ENCODE assay signal across 15 cellular contexts in the genomic region with DNA sequence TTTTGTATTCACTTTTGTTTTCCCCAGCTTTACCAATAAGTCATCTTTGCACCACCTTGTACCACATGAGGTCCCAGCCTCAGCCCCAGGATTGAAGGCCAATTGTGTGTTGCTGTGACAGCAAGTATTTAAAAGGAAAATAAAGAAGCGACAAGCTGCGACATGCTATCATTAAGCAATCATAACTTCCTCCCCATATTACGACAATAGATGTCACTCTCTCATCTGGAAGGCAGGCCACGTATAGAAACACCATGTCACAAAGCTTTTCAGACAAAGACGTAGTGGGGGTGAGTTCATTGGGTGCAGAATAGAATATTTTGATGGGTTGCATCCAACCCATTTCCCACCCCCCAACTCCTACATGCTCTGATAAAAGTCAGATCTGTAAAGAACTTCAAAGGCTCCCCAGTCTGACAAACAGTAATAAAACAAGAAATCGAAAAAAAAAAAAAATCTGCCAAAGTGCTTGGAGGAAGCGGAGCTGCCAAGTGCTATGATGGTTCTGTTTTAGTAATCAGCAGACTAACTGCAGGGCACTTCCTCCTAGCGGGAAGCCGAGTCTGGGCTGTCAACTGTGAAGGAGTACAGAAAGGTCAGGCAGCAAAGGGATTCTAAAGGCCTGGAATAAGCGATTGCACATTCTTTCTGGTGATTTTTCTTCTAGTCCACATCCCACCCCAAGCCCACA.
DNase-seq lines count a peak whose midpoint lies in the region; ATAC-seq and TF ChIP-seq lines count a peak whose summit lies in the region.
"Had no signal": no experiment of that assay in that cellular context is flagged by ENCODE, and none has a peak within 500 bp of the region (broad histone marks: within the 10 kb centered on the region; RNA-seq: fewer than 3 reads in every experiment).

No MANE protein-coding gene starts in this region.

- H3K4me3 Mint-ChIP-seq in H9 (peak overlapping the region in 1 of 2 experiments; percentile 52; a peak in 2 of 5 replicates), osteocyte (ENCODE audit: unreplicated experiment) (no peak overlapping the region)
- H3K4me3 Mint-ChIP-seq: activated T-cell treated with anti-CD3 and anti-CD28 coated beads, Interleukin-2, amount 50 U/mL, for 24 hours; dendritic cell treated with granulocyte-macrophage colony-stimulating factor and Interleukin-4, amounts not matched to agents 40 ng/mL and 50 ng/mL, for 4 days had no signal

- H3K79me2 ChIP-seq in H9 (ENCODE audit: insufficient read depth, low read length), result no peaks in the 10 kb centered on the region

- no peak overlapping the region for H2BK15ac ChIP-seq in H9 (ENCODE audit: low read depth, low read length)

- H3K9me3 Mint-ChIP-seq in H9 (peaks cover 0 to 7% of the 10 kb centered on the region in 2 experiments; a peak in 4 of 5 replicates), osteocyte (ENCODE audit: unreplicated experiment) (peaks cover 4% of the 10 kb centered on the region)
- H3K9me3 Mint-ChIP-seq: activated T-cell treated with anti-CD3 and anti-CD28 coated beads, Interleukin-2, amount 50 U/mL, for 24 hours; dendritic cell treated with granulocyte-macrophage colony-stimulating factor and Interleukin-4, amounts not matched to agents 40 ng/mL and 50 ng/mL, for 4 days had no signal

- no peak overlapping the region for H3K23ac ChIP-seq in H9 (ENCODE audit: insufficient read length, low read depth, low read length)

- no peak overlapping the region for H4K8ac ChIP-seq in H9 (replicated peaks; ENCODE audit: insufficient read length, low read depth, low read length)

- no peak overlapping the region for H2AFZ ChIP-seq in H9 (ENCODE audit: low read length)

- no peaks in the 10 kb centered on the region for H4K20me1 ChIP-seq in H9 (ENCODE audit: control insufficient read depth, insufficient read depth, insufficient read length)

- H3K36me3 Mint-ChIP-seq in H9 (ENCODE audit: insufficient read depth in 1 of 3, low read depth in 3 of 3) (peaks cover 0 to 4% (median 2%) of the 10 kb centered on the region in 3 experiments; a peak in 4 of 7 replicates), osteocyte (ENCODE audit: unreplicated experiment) (no peaks in the 10 kb centered on the region)

- no peaks in the 10 kb centered on the region for H3K27me3 ChIP-seq in H9 (ENCODE audit: insufficient read depth, low read length)
- no peaks in the 10 kb centered on the region for H3K27me3 ChIP-seq in cardiac muscle cell
- H3K27me3 ChIP-seq: vagina had no signal

- no peaks in the 10 kb centered on the region for H3K9me3 ChIP-seq in H9 (ENCODE audit: control insufficient read depth, low read depth, low read length)
- no peaks in the 10 kb centered on the region for H3K9me3 ChIP-seq in cardiac muscle cell (ENCODE audit: low read depth)
- H3K9me3 ChIP-seq: vagina had no signal

- H2BK5ac ChIP-seq in H9 (ENCODE audit: insufficient read length, low read length), result no peak overlapping the region

- no peak overlapping the region for H3K18ac ChIP-seq in H9 (ENCODE audit: insufficient read length, low read depth, low read length)

- no peak overlapping the region for H3K14ac ChIP-seq in H9 (ENCODE audit: insufficient read depth, low read length)

- H3K4me1 Mint-ChIP-seq in H9 (peaks cover 25 to 31% of the 10 kb centered on the region in 2 experiments), osteocyte (ENCODE audit: unreplicated experiment) (peaks cover 14% of the 10 kb centered on the region)

- H2BK120ac ChIP-seq in H9 (ENCODE audit: low read depth, low read length, poor library complexity, severe bottlenecking), result no peak overlapping the region

- H3K27ac Mint-ChIP-seq in H9, result peak overlapping the region in 2 of 3 experiments; percentile 65 to 91; a peak in 4 of 7 replicates
- peak overlapping the region; percentile 47 for H3K27ac Mint-ChIP-seq in osteocyte (ENCODE audit: unreplicated experiment)
- H3K27ac Mint-ChIP-seq: activated T-cell treated with anti-CD3 and anti-CD28 coated beads, Interleukin-2, amount 50 U/mL, for 24 hours; dendritic cell treated with granulocyte-macrophage colony-stimulating factor and Interleukin-4, amounts not matched to agents 40 ng/mL and 50 ng/mL, for 4 days had no signal

- H3K23me2 ChIP-seq in H9 (ENCODE audit: insufficient read length, low read depth, low read length, poor library complexity, severe bottlenecking), result no peaks in the 10 kb centered on the region

- no peaks in the 10 kb centered on the region for H3K79me1 ChIP-seq in H9 (ENCODE audit: insufficient read depth, low read depth, low read length, poor library complexity, severe bottlenecking)

- H3K27ac ChIP-seq in H9 (ENCODE audit: insufficient read length, low read depth, low read length) (no peak overlapping the region), cardiac muscle cell (peak overlapping the region; percentile 62)
- H3K27ac ChIP-seq: SK-N-MC, vagina had no signal

- DNase-seq in H9, result peak; percentile 56
- peak; percentile 24 for DNase-seq in SIG-M5 (lab: John Stamatoyannopoulos, UW)
- DNase-seq in cardiac muscle cell (ENCODE audit: low read depth in 1 of 2, low spot score in 1 of 2), result peak; percentile 6 to 56
- DNase-seq in osteocyte (ENCODE audit: extremely low spot score, unreplicated experiment), result no peak
- no peak for DNase-seq in NCI-H446 treated with DMSO at 0.1 percent for 48 hours (lab: John Stamatoyannopoulos, UW)
- no peak for DNase-seq in GOT3 (lab: John Stamatoyannopoulos, UW)
- DNase-seq: activated T-cell treated with anti-CD3 and anti-CD28 coated beads, Interleukin-2, amount 50 U/mL, for 24 hours; DMS79; hippocampal formation; NCI-H187 treated with DMSO at 0.1 percent for 48 hours had no signal

- ATAC-seq in GM18870 (IDR thresholded peaks at IDR 0.05; ENCODE audit: unreplicated experiment) (no peak), HG03175 (IDR thresholded peaks at IDR 0.05; ENCODE audit: unreplicated experiment) (no peak)

- no peak overlapping the region for H3K56ac ChIP-seq in H9 (ENCODE audit: insufficient read length, low read depth, low read length)

- H3K27me3 Mint-ChIP-seq in H9 (ENCODE audit: low read depth) (no peaks in the 10 kb centered on the region), osteocyte (ENCODE audit: unreplicated experiment) (peaks cover 8% of the 10 kb centered on the region)
- H3K27me3 Mint-ChIP-seq: dendritic cell treated with granulocyte-macrophage colony-stimulating factor and Interleukin-4, amounts not matched to agents 40 ng/mL and 50 ng/mL, for 4 days had no signal

- no peak overlapping the region for H4K5ac ChIP-seq in H9 (ENCODE audit: insufficient read length, low read depth, low read length)

- TF ChIP-seq CTCF in H9 (conservative IDR thresholded peaks at IDR 0.05) (no peak), cardiac muscle cell (IDR thresholded peaks at IDR 0.05; ENCODE audit: low read depth, low read length) (no peak), osteocyte (IDR thresholded peaks at IDR 0.05) (no peak)

- no peak overlapping the region for H3T11ph ChIP-seq in H9 (ENCODE audit: low read length)

- no peak overlapping the region for H3K4me3 ChIP-seq in cardiac muscle cell
- H3K4me3 ChIP-seq: SK-N-MC, vagina had no signal

- H3K4me1 ChIP-seq in H9 (ENCODE audit: insufficient read depth, low read length) (peaks cover 5% of the 10 kb centered on the region; the same call in 1 of the 2 replicates), cardiac muscle cell (ENCODE audit: low read depth) (peaks cover 12% of the 10 kb centered on the region)
- H3K4me1 ChIP-seq: vagina had no signal

- H2BK20ac ChIP-seq in H9 (ENCODE audit: low read depth, low read length, poor library complexity, severe bottlenecking), result no peak overlapping the region

- H4K91ac ChIP-seq in H9 (ENCODE audit: insufficient read length, low read depth, low read length), result no peak overlapping the region

- H2AK5ac ChIP-seq in H9 (ENCODE audit: insufficient read length, low read length), result no peak overlapping the region

- H3K9ac ChIP-seq in H9 (ENCODE audit: extremely low read depth, insufficient read length, low read length), result no peak overlapping the region

- peak overlapping the region; percentile 9 for H3K4me2 ChIP-seq in H9 (ENCODE audit: insufficient read depth, insufficient read length, low read length)

- no peaks in the 10 kb centered on the region for H3K36me3 ChIP-seq in cardiac muscle cell
- H3K36me3 ChIP-seq: vagina had no signal

- H3K4ac ChIP-seq in H9 (ENCODE audit: low read depth, low read length), result no peak overlapping the region

- WGBS in H9 (ENCODE audit: extremely low coverage, insufficient read length, low lambda C conversion rate), result no CpG with 5 or more reads among the region's 10 CpGs

- H2BK12ac ChIP-seq in H9 (ENCODE audit: insufficient read length, low read depth, low read length), result no peak overlapping the region

Comparison
In these comparisons a context has a peak if more than half of its experiments do, and no peak if none do; other contexts are left out.
1. DNase-seq: peak in H9 (single experiment), SIG-M5 (single experiment) and cardiac muscle cell (2 of 2); none in osteocyte (single experiment), NCI-H446 treated with DMSO at 0.1 percent for 48 hours (single experiment) and GOT3 (single experiment).